1 cellular context compared by ENCODE assay signal in the genomic region with DNA sequence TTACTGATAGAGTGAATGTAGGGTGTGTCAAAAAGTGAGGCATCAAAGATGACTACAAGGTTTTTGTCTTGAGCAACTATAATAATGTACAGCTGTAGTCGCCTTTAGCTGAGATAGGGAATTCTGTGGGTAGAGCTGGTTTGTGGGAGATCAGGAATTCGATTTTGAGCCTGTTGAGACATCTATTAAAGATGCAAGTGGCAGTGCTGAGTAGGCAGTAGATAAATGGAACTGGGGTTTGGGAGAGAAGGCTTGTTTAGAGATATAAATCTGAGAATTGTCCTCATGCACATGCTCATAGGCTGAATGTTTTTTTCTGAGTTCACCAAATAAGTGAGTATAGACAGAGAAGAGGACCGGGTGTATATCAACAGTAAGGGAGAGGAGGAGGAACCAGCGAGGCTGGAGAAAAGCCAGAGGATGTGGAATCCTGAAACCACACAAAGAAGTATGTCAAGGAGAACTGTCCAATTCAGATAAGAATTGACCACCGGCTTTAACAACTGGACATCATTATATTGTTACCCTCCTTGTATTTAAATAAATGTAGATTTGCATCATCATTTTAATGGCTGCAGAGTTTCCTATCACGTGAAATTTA.
TF ChIP-seq lines count a peak whose summit lies in the region.

No MANE protein-coding gene starts in this region.

TF ChIP-seq in K562, 482 proteins besides CTCF, POLR2A, EP300 and RAD21 (continued from another document):
- TF ChIP-seq, protein P1, sequence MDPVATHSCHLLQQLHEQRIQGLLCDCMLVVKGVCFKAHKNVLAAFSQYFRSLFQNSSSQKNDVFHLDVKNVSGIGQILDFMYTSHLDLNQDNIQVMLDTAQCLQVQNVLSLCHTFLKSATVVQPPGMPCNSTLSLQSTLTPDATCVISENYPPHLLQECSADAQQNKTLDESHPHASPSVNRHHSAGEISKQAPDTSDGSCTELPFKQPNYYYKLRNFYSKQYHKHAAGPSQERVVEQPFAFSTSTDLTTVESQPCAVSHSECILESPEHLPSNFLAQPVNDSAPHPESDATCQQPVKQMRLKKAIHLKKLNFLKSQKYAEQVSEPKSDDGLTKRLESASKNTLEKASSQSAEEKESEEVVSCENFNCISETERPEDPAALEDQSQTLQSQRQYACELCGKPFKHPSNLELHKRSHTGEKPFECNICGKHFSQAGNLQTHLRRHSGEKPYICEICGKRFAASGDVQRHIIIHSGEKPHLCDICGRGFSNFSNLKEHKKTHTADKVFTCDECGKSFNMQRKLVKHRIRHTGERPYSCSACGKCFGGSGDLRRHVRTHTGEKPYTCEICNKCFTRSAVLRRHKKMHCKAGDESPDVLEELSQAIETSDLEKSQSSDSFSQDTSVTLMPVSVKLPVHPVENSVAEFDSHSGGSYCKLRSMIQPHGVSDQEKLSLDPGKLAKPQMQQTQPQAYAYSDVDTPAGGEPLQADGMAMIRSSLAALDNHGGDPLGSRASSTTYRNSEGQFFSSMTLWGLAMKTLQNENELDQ (CRISPR knock-in tag; IDR thresholded peaks at IDR 0.05; ENCODE audit: borderline replicate concordance), result no peak
- TF ChIP-seq CBFA2T2 (conservative IDR thresholded peaks at IDR 0.05) (0 out of 2 replicates have a peak, but pooled peaks have one; percentile 3), MEIS2 (IDR thresholded peaks at IDR 0.05; ENCODE audit: partially characterized antibody) (peak; percentile 30), LCOR (CRISPR knock-in tag; IDR thresholded peaks at IDR 0.05) (peak; percentile 34; the same call in 1 of the 2 replicates), CBFA2T3 (IDR thresholded peaks at IDR 0.05) (peak; percentile 32), EHMT2 (IDR thresholded peaks at IDR 0.05) (no peak)
- TF ChIP-seq, protein P2, sequence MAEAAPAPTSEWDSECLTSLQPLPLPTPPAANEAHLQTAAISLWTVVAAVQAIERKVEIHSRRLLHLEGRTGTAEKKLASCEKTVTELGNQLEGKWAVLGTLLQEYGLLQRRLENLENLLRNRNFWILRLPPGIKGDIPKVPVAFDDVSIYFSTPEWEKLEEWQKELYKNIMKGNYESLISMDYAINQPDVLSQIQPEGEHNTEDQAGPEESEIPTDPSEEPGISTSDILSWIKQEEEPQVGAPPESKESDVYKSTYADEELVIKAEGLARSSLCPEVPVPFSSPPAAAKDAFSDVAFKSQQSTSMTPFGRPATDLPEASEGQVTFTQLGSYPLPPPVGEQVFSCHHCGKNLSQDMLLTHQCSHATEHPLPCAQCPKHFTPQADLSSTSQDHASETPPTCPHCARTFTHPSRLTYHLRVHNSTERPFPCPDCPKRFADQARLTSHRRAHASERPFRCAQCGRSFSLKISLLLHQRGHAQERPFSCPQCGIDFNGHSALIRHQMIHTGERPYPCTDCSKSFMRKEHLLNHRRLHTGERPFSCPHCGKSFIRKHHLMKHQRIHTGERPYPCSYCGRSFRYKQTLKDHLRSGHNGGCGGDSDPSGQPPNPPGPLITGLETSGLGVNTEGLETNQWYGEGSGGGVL (CRISPR knock-in tag; IDR thresholded peaks at IDR 0.05), result no peak
- TF ChIP-seq, protein P3, sequence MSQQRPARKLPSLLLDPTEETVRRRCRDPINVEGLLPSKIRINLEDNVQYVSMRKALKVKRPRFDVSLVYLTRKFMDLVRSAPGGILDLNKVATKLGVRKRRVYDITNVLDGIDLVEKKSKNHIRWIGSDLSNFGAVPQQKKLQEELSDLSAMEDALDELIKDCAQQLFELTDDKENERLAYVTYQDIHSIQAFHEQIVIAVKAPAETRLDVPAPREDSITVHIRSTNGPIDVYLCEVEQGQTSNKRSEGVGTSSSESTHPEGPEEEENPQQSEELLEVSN (IDR thresholded peaks at IDR 0.05; ENCODE audit: borderline replicate concordance in 1 of 2, extremely low read depth in 1 of 2, insufficient read depth in 1 of 2, insufficient read length in 1 of 2, low read depth in 1 of 2, low read length in 1 of 2, poor library complexity in 1 of 2, severe bottlenecking in 1 of 2), result no peak
